In the genomic region with DNA sequence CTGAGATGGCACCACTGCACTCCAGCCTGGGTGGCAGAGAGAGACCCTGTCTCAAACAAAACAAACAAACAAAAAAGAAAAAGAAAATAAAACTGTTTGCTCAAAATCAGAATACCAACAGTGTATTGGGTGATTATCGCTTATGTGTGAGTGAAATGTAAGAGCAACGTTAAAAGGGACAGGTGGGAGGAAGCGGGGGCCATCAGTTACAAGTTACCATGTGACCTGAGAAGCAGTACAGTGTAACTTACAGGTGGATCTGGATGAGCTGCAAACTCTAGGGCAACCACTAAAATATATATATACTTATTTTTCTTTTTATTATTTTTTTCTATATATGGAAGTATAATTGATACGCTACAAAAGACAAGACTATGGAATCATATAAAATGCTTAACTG, we compare ENCODE assay signal across 26 cellular contexts.
"Had no signal": no experiment of that assay in that cellular context is flagged by ENCODE, and none has a peak within 500 bp of the region (broad histone marks: within the 10 kb centered on the region; RNA-seq: fewer than 3 reads in every experiment).

No MANE protein-coding gene starts in this region.

- H3K4me3 Mint-ChIP-seq: dendritic cell treated with granulocyte-macrophage colony-stimulating factor and Interleukin-4, amounts not matched to agents 40 ng/mL and 50 ng/mL, for 4 days; effector memory CD8-positive, alpha-beta T cell; endodermal cell; mesothelial cell of epicardium had no signal

- H3K27ac ChIP-seq: colonic mucosa, epithelial cell of prostate, esophagus squamous epithelium, gastrocnemius medialis, heart right ventricle, left lung, lower lobe of right lung had no signal

- H3K27ac Mint-ChIP-seq: dendritic cell treated with granulocyte-macrophage colony-stimulating factor and Interleukin-4, amounts not matched to agents 40 ng/mL and 50 ng/mL, for 4 days; endodermal cell; mesothelial cell of epicardium had no signal

- H3K9me3 ChIP-seq: colonic mucosa, esophagus squamous epithelium, gastrocnemius medialis, heart right ventricle, left lung, lower lobe of right lung, mucosa of descending colon had no signal

- H3K4me1 ChIP-seq: colonic mucosa, left lung, lower lobe of right lung had no signal

- ATAC-seq: effector memory CD8-positive, alpha-beta T cell; esophagus mucosa; gastrocnemius medialis; heart right ventricle; left cardiac atrium; left lung; left ventricle myocardium superior; lower lobe of right lung; mucosa of descending colon had no signal

- H3K36me3 ChIP-seq: colonic mucosa, esophagus squamous epithelium, gastrocnemius medialis, heart right ventricle, left lung, lower lobe of right lung had no signal

- H3K4me1 Mint-ChIP-seq: endodermal cell, mesothelial cell of epicardium had no signal

- H3K36me3 Mint-ChIP-seq: mesothelial cell of epicardium had no signal

- H3K9me3 Mint-ChIP-seq: dendritic cell treated with granulocyte-macrophage colony-stimulating factor and Interleukin-4, amounts not matched to agents 40 ng/mL and 50 ng/mL, for 4 days; effector memory CD8-positive, alpha-beta T cell; endodermal cell; mesothelial cell of epicardium had no signal

- DNase-seq: colonic mucosa; cortex of kidney; effector CD8-positive, alpha-beta T cell; effector memory CD8-positive, alpha-beta T cell; endodermal cell; erythroblast; esophagus squamous epithelium; foreskin fibroblast; foreskin melanocyte; gastrocnemius medialis; glutamatergic neuron; heart right ventricle; hippocampal formation; left cardiac atrium; left ventricle myocardium superior; lower lobe of right lung; mesenchymal stem cell; mucosa of descending colon had no signal

- FAIRE-seq: endometrium, islet of Langerhans, keratinocyte had no signal

- H3K4me3 ChIP-seq: colonic mucosa, esophagus squamous epithelium, gastrocnemius medialis, heart right ventricle, left lung, lower lobe of right lung, mucosa of descending colon had no signal

- H3K27me3 ChIP-seq: colonic mucosa, esophagus squamous epithelium had no signal
